In the genomic region with DNA sequence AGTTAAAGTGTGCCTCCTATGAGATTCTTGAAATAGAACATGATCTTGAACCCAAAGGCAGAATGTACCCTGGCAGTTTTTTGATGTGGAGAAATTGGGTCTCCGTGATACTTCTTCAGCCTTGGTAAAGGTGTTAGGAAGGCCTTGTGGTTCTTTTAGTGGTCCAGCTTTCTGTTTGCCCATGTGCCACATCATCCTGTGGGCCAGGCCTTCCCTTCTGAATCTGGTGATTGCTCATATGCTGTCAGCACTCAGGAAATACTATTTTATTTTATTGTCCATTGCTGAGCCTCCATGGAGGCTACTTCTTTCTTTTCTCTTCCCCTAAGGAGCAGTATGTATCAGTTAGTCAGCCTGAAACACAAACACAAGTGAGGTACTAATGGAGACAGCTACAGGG, we compare ENCODE assay signal across 18 cellular contexts. TPM values are rescaled to one million over a fixed set of nuclear protein-coding genes. Genes with fewer than 3 reads are reported as not detected.
"Had no signal": no experiment of that assay in that cellular context is flagged by ENCODE, and none has a peak within 500 bp of the region (broad histone marks: within the 10 kb centered on the region; RNA-seq: fewer than 3 reads in every experiment).

No MANE protein-coding gene starts in this region.

- H3K4me3 Mint-ChIP-seq: naive thymus-derived CD8-positive, alpha-beta T cell; type B pancreatic cell had no signal

- ATAC-seq: gastroesophageal sphincter; left cardiac atrium; naive thymus-derived CD8-positive, alpha-beta T cell; right cardiac atrium had no signal

- H3K27me3 Mint-ChIP-seq: naive thymus-derived CD8-positive, alpha-beta T cell; type B pancreatic cell had no signal

- H3K4me3 ChIP-seq: colonic mucosa, esophagus squamous epithelium, gastroesophageal sphincter, left ventricle myocardium inferior, ovary, smooth muscle cell, stomach had no signal

- H3K27ac Mint-ChIP-seq: type B pancreatic cell had no signal

- DNase-seq: colonic mucosa; dermis blood vessel endothelial cell; esophagus squamous epithelium; foreskin fibroblast; glutamatergic neuron; left cardiac atrium; left ventricle myocardium inferior; naive thymus-derived CD8-positive, alpha-beta T cell; ovary; right cardiac atrium; stimulated activated CD4-positive, alpha-beta T cell treated with anti-CD3 and anti-CD28 coated beads, Interleukin-2, amount 100 ng/mL, for 48 hours; stomach; substantia nigra had no signal

- H3K36me3 Mint-ChIP-seq: type B pancreatic cell had no signal

RNA-seq across cellular contexts. Expression of gene CCDC141, which starts 52.9 kb away (rescaled TPM):
- total RNA-seq: epithelial cell of proximal tubule had no signal
- polyA plus RNA-seq: keratinocyte had no signal
